ENCODE assay signal across 18 cellular contexts in the genomic region with DNA sequence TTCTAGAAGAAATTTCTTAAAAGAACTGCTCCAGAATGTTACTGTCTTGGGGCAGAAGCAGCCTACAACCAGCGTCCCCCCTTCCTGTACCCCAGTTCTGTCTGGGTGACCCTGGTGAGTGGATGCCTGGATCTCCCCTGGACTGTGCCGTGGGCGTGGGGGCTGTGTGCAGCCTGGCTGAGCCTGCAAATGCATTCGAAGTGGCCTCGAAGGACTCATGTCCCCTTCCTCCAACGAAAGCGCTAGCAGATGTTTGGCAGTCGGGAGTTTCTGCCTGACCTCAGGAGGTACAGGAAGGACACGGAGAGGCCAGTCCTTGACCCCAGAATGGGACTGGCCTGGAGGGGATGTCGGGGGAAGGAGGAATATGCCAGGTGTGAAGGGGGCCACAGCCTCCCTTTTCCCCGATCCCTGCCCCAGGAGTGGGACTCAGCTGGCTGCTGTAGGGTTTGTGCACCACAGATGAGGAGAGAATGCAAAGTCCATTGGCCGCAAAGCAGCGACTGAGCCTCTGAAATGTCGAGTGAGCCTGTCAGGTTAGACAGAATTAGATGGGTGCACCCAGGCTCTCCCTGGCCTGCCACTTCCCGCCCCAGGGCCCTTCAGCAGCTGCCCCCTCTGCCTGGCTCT. TPM values are rescaled to one million over a fixed set of nuclear protein-coding genes. Genes with fewer than 3 reads are reported as not detected.
DNase-seq lines count a peak whose midpoint lies in the region; ATAC-seq and TF ChIP-seq lines count a peak whose summit lies in the region.
"Had no signal": no experiment of that assay in that cellular context is flagged by ENCODE, and none has a peak within 500 bp of the region (broad histone marks: within the 10 kb centered on the region; RNA-seq: fewer than 3 reads in every experiment).

No MANE protein-coding gene starts in this region.

- WGBS in endodermal cell (ENCODE audit: insufficient coverage in 1 of 2, insufficient read length in 1 of 2), 2 experiments, result 91 to 96% methylated on average over 14 to 15 of the region's 15 CpGs

- no peaks in the 10 kb centered on the region for H3K27me3 Mint-ChIP-seq in endodermal cell (ENCODE audit: insufficient read depth)
- no peaks in the 10 kb centered on the region for H3K27me3 Mint-ChIP-seq in neural crest cell (ENCODE audit: low read depth)
- H3K27me3 Mint-ChIP-seq in stimulated activated naive B cell treated with anti-CD40 and anti-IgM and Interleukin-4, amounts not matched to agents 10 μg/mL and 1 μg/mL and 100 μg/mL, for 72 hours, result peaks cover 5 to 9% of the 10 kb centered on the region in 2 donors

- H3K9ac ChIP-seq in endodermal cell (ENCODE audit: extremely low read depth, low read length, poor library complexity, severe bottlenecking), result no peak overlapping the region
- H3K9ac ChIP-seq: BLaER1 had no signal

- in situ Hi-C loops in GM13976 (cut with MboI; ENCODE audit: low sequenced_read_pairs, unreplicated experiment), result no loop called here

- no peaks in the 10 kb centered on the region for H3K4me1 ChIP-seq in endodermal cell (ENCODE audit: control insufficient read depth, insufficient read depth, low read length)
- H3K4me1 ChIP-seq: BLaER1, Caco-2 had no signal

- DNase-seq in GM13976 (ENCODE audit: low spot score) (peak; percentile 22), endodermal cell (peak; percentile 34), neural crest cell (ENCODE audit: low read depth, low spot score) (no peak), nucleus accumbens (lab: John Stamatoyannopoulos, UW) (no peak)
- no peak for DNase-seq in stimulated activated naive B cell treated with anti-CD40 and anti-IgM and Interleukin-4, amounts not matched to agents 10 μg/mL and 1 μg/mL and 100 μg/mL, for 72 hours
- no peak for DNase-seq in activated naive CD4-positive, alpha-beta T cell (lab: John Stamatoyannopoulos, UW)
- DNase-seq: 8988T; AML-193; CD8-positive, alpha-beta memory T cell; DND-41; GDM1; HCEC 1CT; HFFc6; IMR-90 had no signal

- no peaks in the 10 kb centered on the region for H3K9me3 ChIP-seq in endodermal cell (ENCODE audit: control insufficient read depth, low read length)
- H3K9me3 ChIP-seq: BLaER1, Caco-2 had no signal

- ATAC-seq in stimulated activated naive B cell treated with anti-CD40 and anti-IgM and Interleukin-4, amounts not matched to agents 10 μg/mL and 1 μg/mL and 100 μg/mL, for 72 hours (replicated peaks), result no peak
- no peak for ATAC-seq in GM21576 (IDR thresholded peaks at IDR 0.05; ENCODE audit: unreplicated experiment)

- no peak overlapping the region for H3K4me3 ChIP-seq in endodermal cell (ENCODE audit: low read length)
- H3K4me3 ChIP-seq: BLaER1 had no signal

- TF ChIP-seq CTCF in GM13976 (IDR thresholded peaks at IDR 0.05; ENCODE audit: borderline replicate concordance, control extremely low read depth, extremely low read depth, insufficient read depth, missing control alignments), result no peak
- no peak for TF ChIP-seq CTCF in endodermal cell (conservative IDR thresholded peaks at IDR 0.05)
- no peak for TF ChIP-seq CTCF in neural crest cell (conservative IDR thresholded peaks at IDR 0.05)

- no peaks in the 10 kb centered on the region for H3K9me3 Mint-ChIP-seq in endodermal cell
- H3K9me3 Mint-ChIP-seq in neural crest cell, result no peaks in the 10 kb centered on the region
- no peaks in the 10 kb centered on the region for H3K9me3 Mint-ChIP-seq in stimulated activated naive B cell treated with anti-CD40 and anti-IgM and Interleukin-4, amounts not matched to agents 10 μg/mL and 1 μg/mL and 100 μg/mL, for 72 hours
- H3K9me3 Mint-ChIP-seq: CD8-positive, alpha-beta memory T cell; HFFc6 had no signal

- H3K27me3 ChIP-seq in endodermal cell (ENCODE audit: control insufficient read depth, insufficient read depth, low read length, poor library complexity, severe bottlenecking), result no peaks in the 10 kb centered on the region
- H3K27me3 ChIP-seq: BLaER1 had no signal

- no peaks in the 10 kb centered on the region for H3K36me3 ChIP-seq in endodermal cell (ENCODE audit: control insufficient read depth, insufficient read depth, low read length)
- H3K36me3 ChIP-seq: BLaER1 had no signal

- no peaks in the 10 kb centered on the region for H3K36me3 Mint-ChIP-seq in endodermal cell (ENCODE audit: low read depth)
- no peaks in the 10 kb centered on the region for H3K36me3 Mint-ChIP-seq in neural crest cell (ENCODE audit: low read depth)
- peaks cover 2 to 10% of the 10 kb centered on the region in 2 donors for H3K36me3 Mint-ChIP-seq in stimulated activated naive B cell treated with anti-CD40 and anti-IgM and Interleukin-4, amounts not matched to agents 10 μg/mL and 1 μg/mL and 100 μg/mL, for 72 hours

- H3K27ac Mint-ChIP-seq in endodermal cell, result no peak overlapping the region
- H3K27ac Mint-ChIP-seq in neural crest cell (ENCODE audit: unreplicated experiment), result peak overlapping the region; percentile 83
- H3K27ac Mint-ChIP-seq in stimulated activated naive B cell treated with anti-CD40 and anti-IgM and Interleukin-4, amounts not matched to agents 10 μg/mL and 1 μg/mL and 100 μg/mL, for 72 hours, result peak overlapping the region; percentile 61
- H3K27ac Mint-ChIP-seq: CD8-positive, alpha-beta memory T cell; HFFc6 had no signal

- peaks cover 5% of the 10 kb centered on the region for H3K4me1 Mint-ChIP-seq in endodermal cell
- H3K4me1 Mint-ChIP-seq in neural crest cell, result no peaks in the 10 kb centered on the region
- H3K4me1 Mint-ChIP-seq in stimulated activated naive B cell treated with anti-CD40 and anti-IgM and Interleukin-4, amounts not matched to agents 10 μg/mL and 1 μg/mL and 100 μg/mL, for 72 hours, result peaks cover 0 to 3% of the 10 kb centered on the region in 2 donors
- H3K4me1 Mint-ChIP-seq: CD8-positive, alpha-beta memory T cell had no signal

- H3K27ac ChIP-seq in endodermal cell (ENCODE audit: low read depth, low read length), result no peak overlapping the region
- H3K27ac ChIP-seq: BLaER1, HL-60 had no signal

- H3K4me3 Mint-ChIP-seq in endodermal cell (no peak overlapping the region), neural crest cell (no peak overlapping the region)
- H3K4me3 Mint-ChIP-seq in stimulated activated naive B cell treated with anti-CD40 and anti-IgM and Interleukin-4, amounts not matched to agents 10 μg/mL and 1 μg/mL and 100 μg/mL, for 72 hours, result no peak overlapping the region
- H3K4me3 Mint-ChIP-seq: CD8-positive, alpha-beta memory T cell; HFFc6 had no signal

RNA-seq across cellular contexts. Expression of gene APCDD1L, which starts 45.6 kb away (rescaled TPM):
- total RNA-seq in endodermal cell (1 to 10 TPM; 6.4 TPM), neural crest cell (not detected in 2 replicates)
- polyA plus RNA-seq in endodermal cell (2013, experiment 1 of 2), result 0.78 TPM
- 1.1 TPM for polyA plus RNA-seq in endodermal cell (2013, experiment 2 of 2)
- total RNA-seq: Caco-2; CD8-positive, alpha-beta memory T cell had no signal
- polyA plus RNA-seq: CD8-positive, alpha-beta memory T cell had no signal

Comparison
In these comparisons a context has a peak if more than half of its experiments do, and no peak if none do; other contexts are left out.
1. DNase-seq: peak in GM13976 (single experiment) and endodermal cell (single experiment); none in neural crest cell (single experiment), stimulated activated naive B cell treated with anti-CD40 and anti-IgM and Interleukin-4, amounts not matched to agents 10 μg/mL and 1 μg/mL and 100 μg/mL, for 72 hours (single experiment), activated naive CD4-positive, alpha-beta T cell (0 of 4) and nucleus accumbens (0 of 56).